8 cellular contexts compared by ENCODE assay signal in the genomic region with DNA sequence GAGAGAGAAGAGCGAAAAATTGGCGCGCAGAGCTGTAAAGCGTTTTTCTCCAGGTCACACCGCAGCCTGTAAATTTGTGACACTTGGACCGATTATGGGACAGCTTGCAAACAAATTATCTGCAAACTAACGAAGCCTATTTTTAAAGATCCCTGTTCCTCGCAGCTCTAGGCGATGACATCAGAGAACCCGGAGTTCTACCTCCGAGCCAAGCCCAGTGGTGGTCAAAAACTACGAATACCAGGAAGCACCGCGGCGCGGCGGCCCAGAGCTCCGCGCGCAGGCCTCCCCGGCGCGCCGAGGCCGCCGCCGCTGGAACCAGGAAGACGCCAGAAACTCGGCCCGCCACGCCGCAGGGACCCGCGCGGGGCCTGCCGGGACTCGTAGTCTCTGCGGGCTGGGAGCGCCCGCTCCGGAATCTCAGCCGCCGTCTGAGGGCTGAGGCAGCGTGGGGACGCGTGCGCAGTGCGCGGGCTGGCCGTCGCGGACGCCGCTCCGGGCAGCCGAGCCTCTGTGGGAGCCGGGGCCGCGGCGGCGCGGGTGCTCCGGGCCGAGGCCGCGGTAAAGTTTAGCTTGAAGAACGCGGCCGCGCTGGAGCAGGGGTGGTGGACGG. TPM values are rescaled to one million over a fixed set of nuclear protein-coding genes. Genes with fewer than 3 reads are reported as not detected.
DNase-seq lines count a peak whose midpoint lies in the region; ATAC-seq and TF ChIP-seq lines count a peak whose summit lies in the region.

PLEKHA1 (plus strand) TSS at position 463 of the 613 bp plus-strand sequence. CDS start 18,493 bp downstream, outside the sequence.

- TF ChIP-seq POLR2A in tibial nerve (IDR thresholded peaks at IDR 0.05) = peak; percentile 88 to 89

- WGBS in tibial nerve, 2 donors = 0 to 2% methylated on average over 15 to 37 of the region's 71 CpGs

- peak within 1 kb of the TSS; percentile 95 for H3K4me3 Mint-ChIP-seq in T-helper 17 cell

- H3K4me1 Mint-ChIP-seq in T-helper 17 cell = peaks cover 21% of the 10 kb centered on the region

- H3K4me3 ChIP-seq in GM08714 (ENCODE audit: low read length) (peak within 1 kb of the TSS; percentile 43), tibial nerve (peak within 1 kb of the TSS; percentile 85 to 91 (median 88))

- peaks cover 0 to 5% (median 0%) of the 10 kb centered on the region in 3 donors for H3K36me3 ChIP-seq in tibial nerve

- peak in 1 of 2 donors; percentile 74 for TF ChIP-seq EP300 in tibial nerve (IDR thresholded peaks at IDR 0.05)

- ATAC-seq in HG02678 (IDR thresholded peaks at IDR 0.05; ENCODE audit: unreplicated experiment) (peak; percentile 89), T-helper 17 cell (peak; percentile 88), left cardiac atrium (peak; percentile 97 to 98)

- intact Hi-C loops in left cardiac atrium (cut with DNase I) = no loop called here

- TF ChIP-seq CTCF in tibial nerve (IDR thresholded peaks at IDR 0.05) = peak in 3 of 5 experiments; percentile 40 to 44 (median 44)

- H3K27ac Mint-ChIP-seq in T-helper 17 cell = peak within 1 kb of the TSS; percentile 95

- DNase-seq in NCI-H128 (lab: John Stamatoyannopoulos, UW; ENCODE audit: unreplicated experiment) (peak; percentile 77), T-helper 17 cell (peak; percentile 89 to 93 (median 90)), amygdala (lab: John Stamatoyannopoulos, UW) (peak; percentile 66 to 98 (median 92)), left cardiac atrium (peak; percentile 97), pons (ENCODE audit: low spot score) (peak; percentile 96), tibial nerve (ENCODE audit: low spot score in 2 of 2) (peak; percentile 80 to 88)

- no peaks in the 10 kb centered on the region for H3K27me3 ChIP-seq in tibial nerve

- peaks cover 19% of the 10 kb centered on the region for H3K27me3 Mint-ChIP-seq in T-helper 17 cell

- peaks cover 0 to 56% (median 23%) of the 10 kb centered on the region in 4 donors for H3K4me1 ChIP-seq in tibial nerve

- no peaks in the 10 kb centered on the region for H3K9me3 ChIP-seq in T-helper 17 cell (ENCODE audit: control insufficient read depth, low read length, poor library complexity, severe bottlenecking)
- no peaks in the 10 kb centered on the region for H3K9me3 ChIP-seq in tibial nerve

- peaks cover under 1% of the 10 kb centered on the region for H3K36me3 Mint-ChIP-seq in T-helper 17 cell (ENCODE audit: low read depth)

- peak within 1 kb of the TSS; percentile 91 to 99 (median 96) for H3K27ac ChIP-seq in tibial nerve

RNA-seq across cellular contexts. Expression of gene PLEKHA1, which starts in this region (rescaled TPM):
- 10 to 100 TPM; 22.8 to 25.6 TPM for total RNA-seq in T-helper 17 cell
- 10 to 100 TPM; 32.1 to 37.8 TPM for total RNA-seq in left cardiac atrium
- total RNA-seq in tibial nerve = 10 to 100 TPM; 19.2 to 52.2 (median 35.0) TPM

Comparison
In these comparisons a context has a peak if more than half of its experiments do, and no peak if none do; other contexts are left out.
1. Peak in every context shown above with its lines: DNase-seq, ATAC-seq, H3K4me3 ChIP-seq and H3K27ac ChIP-seq.